ENCODE assay signal across 1 cellular context in the genomic region with DNA sequence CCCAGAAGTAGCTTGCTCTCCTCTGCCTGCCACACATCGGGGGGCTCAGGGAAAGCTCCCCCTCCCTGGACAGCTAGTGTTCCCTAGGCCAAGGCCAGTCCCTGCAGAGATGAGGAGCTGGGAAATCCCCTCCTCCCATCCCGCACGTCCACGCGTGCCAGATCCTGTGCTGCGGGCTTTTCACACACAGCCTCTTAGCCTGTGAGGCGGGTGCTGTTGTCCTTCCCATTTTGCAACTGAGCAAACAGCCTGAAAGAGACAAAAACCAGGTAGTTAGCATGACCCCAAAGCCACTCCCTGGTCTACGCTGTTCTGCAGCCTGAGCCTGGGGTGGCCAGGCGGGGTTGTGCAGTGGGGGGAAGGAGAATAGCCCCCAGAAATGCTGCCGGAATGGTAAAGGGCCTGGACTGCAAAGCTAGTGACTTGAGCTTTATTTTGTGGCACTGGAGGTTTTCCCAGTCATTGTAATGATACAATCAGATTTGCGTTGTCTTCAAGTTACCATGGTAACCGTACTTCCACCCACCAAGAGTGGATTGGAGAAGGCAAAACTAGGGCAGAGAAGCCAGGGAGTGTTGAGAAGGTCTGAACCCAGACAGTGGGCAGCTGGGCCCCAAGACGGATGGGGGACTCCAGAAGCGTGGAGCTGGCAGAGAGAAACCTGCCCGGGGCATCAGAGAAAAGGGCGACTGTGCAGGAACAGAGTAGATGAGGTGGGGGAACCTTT.
TF ChIP-seq lines count a peak whose summit lies in the region.

No MANE protein-coding gene starts in this region.

TF ChIP-seq in GM23338, 12 proteins besides CTCF, POLR2A, EP300 and RAD21 (continued from another document):
- TF ChIP-seq, protein P1, sequence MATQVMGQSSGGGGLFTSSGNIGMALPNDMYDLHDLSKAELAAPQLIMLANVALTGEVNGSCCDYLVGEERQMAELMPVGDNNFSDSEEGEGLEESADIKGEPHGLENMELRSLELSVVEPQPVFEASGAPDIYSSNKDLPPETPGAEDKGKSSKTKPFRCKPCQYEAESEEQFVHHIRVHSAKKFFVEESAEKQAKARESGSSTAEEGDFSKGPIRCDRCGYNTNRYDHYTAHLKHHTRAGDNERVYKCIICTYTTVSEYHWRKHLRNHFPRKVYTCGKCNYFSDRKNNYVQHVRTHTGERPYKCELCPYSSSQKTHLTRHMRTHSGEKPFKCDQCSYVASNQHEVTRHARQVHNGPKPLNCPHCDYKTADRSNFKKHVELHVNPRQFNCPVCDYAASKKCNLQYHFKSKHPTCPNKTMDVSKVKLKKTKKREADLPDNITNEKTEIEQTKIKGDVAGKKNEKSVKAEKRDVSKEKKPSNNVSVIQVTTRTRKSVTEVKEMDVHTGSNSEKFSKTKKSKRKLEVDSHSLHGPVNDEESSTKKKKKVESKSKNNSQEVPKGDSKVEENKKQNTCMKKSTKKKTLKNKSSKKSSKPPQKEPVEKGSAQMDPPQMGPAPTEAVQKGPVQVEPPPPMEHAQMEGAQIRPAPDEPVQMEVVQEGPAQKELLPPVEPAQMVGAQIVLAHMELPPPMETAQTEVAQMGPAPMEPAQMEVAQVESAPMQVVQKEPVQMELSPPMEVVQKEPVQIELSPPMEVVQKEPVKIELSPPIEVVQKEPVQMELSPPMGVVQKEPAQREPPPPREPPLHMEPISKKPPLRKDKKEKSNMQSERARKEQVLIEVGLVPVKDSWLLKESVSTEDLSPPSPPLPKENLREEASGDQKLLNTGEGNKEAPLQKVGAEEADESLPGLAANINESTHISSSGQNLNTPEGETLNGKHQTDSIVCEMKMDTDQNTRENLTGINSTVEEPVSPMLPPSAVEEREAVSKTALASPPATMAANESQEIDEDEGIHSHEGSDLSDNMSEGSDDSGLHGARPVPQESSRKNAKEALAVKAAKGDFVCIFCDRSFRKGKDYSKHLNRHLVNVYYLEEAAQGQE (IDR thresholded peaks at IDR 0.05; ENCODE audit: unreplicated experiment): no peak
- TF ChIP-seq STAT1 (IDR thresholded peaks at IDR 0.05; ENCODE audit: unreplicated experiment) (no peak), ZNF114 (CRISPR knock-in tag; IDR thresholded peaks at IDR 0.05) (no peak), EZH2phosphoT487 (IDR thresholded peaks at IDR 0.05; ENCODE audit: unreplicated experiment) (no peak), JUNB (IDR thresholded peaks at IDR 0.05; ENCODE audit: unreplicated experiment) (no peak)
- TF ChIP-seq, protein P2, sequence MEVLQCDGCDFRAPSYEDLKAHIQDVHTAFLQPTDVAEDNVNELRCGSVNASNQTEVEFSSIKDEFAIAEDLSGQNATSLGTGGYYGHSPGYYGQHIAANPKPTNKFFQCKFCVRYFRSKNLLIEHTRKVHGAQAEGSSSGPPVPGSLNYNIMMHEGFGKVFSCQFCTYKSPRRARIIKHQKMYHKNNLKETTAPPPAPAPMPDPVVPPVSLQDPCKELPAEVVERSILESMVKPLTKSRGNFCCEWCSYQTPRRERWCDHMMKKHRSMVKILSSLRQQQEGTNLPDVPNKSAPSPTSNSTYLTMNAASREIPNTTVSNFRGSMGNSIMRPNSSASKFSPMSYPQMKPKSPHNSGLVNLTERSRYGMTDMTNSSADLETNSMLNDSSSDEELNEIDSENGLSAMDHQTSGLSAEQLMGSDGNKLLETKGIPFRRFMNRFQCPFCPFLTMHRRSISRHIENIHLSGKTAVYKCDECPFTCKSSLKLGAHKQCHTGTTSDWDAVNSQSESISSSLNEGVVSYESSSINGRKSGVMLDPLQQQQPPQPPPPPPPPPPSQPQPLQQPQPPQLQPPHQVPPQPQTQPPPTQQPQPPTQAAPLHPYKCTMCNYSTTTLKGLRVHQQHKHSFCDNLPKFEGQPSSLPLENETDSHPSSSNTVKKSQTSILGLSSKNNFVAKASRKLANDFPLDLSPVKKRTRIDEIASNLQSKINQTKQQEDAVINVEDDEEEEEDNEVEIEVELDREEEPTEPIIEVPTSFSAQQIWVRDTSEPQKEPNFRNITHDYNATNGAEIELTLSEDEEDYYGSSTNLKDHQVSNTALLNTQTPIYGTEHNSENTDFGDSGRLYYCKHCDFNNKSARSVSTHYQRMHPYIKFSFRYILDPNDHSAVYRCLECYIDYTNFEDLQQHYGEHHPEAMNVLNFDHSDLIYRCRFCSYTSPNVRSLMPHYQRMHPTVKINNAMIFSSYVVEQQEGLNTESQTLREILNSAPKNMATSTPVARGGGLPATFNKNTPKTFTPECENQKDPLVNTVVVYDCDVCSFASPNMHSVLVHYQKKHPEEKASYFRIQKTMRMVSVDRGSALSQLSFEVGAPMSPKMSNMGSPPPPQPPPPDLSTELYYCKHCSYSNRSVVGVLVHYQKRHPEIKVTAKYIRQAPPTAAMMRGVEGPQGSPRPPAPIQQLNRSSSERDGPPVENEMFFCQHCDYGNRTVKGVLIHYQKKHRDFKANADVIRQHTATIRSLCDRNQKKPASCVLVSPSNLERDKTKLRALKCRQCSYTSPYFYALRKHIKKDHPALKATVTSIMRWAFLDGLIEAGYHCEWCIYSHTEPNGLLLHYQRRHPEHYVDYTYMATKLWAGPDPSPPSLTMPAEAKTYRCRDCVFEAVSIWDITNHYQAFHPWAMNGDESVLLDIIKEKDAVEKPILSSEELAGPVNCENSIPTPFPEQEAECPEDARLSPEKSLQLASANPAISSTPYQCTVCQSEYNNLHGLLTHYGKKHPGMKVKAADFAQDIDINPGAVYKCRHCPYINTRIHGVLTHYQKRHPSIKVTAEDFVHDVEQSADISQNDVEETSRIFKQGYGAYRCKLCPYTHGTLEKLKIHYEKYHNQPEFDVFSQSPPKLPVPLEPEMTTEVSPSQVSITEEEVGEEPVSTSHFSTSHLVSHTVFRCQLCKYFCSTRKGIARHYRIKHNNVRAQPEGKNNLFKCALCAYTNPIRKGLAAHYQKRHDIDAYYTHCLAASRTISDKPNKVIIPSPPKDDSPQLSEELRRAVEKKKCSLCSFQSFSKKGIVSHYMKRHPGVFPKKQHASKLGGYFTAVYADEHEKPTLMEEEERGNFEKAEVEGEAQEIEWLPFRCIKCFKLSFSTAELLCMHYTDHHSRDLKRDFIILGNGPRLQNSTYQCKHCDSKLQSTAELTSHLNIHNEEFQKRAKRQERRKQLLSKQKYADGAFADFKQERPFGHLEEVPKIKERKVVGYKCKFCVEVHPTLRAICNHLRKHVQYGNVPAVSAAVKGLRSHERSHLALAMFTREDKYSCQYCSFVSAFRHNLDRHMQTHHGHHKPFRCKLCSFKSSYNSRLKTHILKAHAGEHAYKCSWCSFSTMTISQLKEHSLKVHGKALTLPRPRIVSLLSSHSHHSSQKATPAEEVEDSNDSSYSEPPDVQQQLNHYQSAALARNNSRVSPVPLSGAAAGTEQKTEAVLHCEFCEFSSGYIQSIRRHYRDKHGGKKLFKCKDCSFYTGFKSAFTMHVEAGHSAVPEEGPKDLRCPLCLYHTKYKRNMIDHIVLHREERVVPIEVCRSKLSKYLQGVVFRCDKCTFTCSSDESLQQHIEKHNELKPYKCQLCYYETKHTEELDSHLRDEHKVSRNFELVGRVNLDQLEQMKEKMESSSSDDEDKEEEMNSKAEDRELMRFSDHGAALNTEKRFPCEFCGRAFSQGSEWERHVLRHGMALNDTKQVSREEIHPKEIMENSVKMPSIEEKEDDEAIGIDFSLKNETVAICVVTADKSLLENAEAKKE (CRISPR knock-in tag; IDR thresholded peaks at IDR 0.05): no peak
- TF ChIP-seq, protein P3, sequence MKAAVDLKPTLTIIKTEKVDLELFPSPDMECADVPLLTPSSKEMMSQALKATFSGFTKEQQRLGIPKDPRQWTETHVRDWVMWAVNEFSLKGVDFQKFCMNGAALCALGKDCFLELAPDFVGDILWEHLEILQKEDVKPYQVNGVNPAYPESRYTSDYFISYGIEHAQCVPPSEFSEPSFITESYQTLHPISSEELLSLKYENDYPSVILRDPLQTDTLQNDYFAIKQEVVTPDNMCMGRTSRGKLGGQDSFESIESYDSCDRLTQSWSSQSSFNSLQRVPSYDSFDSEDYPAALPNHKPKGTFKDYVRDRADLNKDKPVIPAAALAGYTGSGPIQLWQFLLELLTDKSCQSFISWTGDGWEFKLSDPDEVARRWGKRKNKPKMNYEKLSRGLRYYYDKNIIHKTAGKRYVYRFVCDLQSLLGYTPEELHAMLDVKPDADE (IDR thresholded peaks at IDR 0.05): no peak
